In the genomic region with DNA sequence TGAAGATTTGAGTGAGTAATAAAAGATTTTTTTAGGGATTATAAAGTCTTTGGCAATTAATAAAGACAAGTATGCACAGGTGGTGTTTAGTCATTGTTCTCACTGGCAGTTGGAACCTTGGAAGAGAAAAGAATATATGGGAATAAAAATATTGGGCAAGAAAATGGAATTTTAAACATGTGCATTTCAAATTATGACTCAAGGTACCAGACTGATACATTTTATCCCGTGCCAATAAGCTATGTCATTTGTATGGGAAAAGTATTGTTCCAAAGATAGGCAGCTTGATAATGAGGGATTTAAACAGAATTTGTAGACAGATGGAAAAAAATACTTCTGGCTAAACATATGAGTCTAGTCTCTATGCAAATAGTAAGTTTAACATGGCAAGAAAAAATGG, we compare ENCODE assay signal across 15 cellular contexts.
A peak's percentile ranks its signal among the peaks of the same experiment; 100 is the strongest.
DNase-seq lines count a peak whose midpoint lies in the region; ATAC-seq and TF ChIP-seq lines count a peak whose summit lies in the region.
"Had no signal": no experiment of that assay in that cellular context is flagged by ENCODE, and none has a peak within 500 bp of the region (broad histone marks: within the 10 kb centered on the region; RNA-seq: fewer than 3 reads in every experiment).

No MANE protein-coding gene starts in this region.

- no peaks in the 10 kb centered on the region for H3F3A ChIP-seq in Loucy (ENCODE audit: low read depth)

- H2AFZ ChIP-seq in Loucy (ENCODE audit: low read length): peak overlapping the region; percentile 86
- H2AFZ ChIP-seq in osteoblast (ENCODE audit: low read length): no peak overlapping the region

- H3K27me3 Mint-ChIP-seq in activated CD4-positive, alpha-beta T cell treated with anti-CD3 and anti-CD28 coated beads, Interleukin-2, amount 10 ng/mL, durations not matched to agents 24 days and 14 days: no peaks in the 10 kb centered on the region

- H4K20me1 ChIP-seq in Loucy (ENCODE audit: insufficient read depth, low read length, poor library complexity, severe bottlenecking): no peaks in the 10 kb centered on the region
- H4K20me1 ChIP-seq in osteoblast (ENCODE audit: insufficient read depth, low read length): no peaks in the 10 kb centered on the region

- H3K27me3 ChIP-seq in Loucy (ENCODE audit: insufficient read depth, low read length, poor library complexity, severe bottlenecking): no peaks in the 10 kb centered on the region
- no peaks in the 10 kb centered on the region for H3K27me3 ChIP-seq in osteoblast (ENCODE audit: insufficient read depth, low read length)
- H3K27me3 ChIP-seq: SJSA1 had no signal

- H3K4me2 ChIP-seq in Loucy (ENCODE audit: low read depth, low read length, poor library complexity, severe bottlenecking) (peak overlapping the region; percentile 61), osteoblast (ENCODE audit: insufficient read depth, low read length) (peak overlapping the region; percentile 45)

- in situ Hi-C loops in astrocyte of the spinal cord (cut with HindIII; ENCODE audit: low sequenced_read_pairs): no loop called here

- no peak for ATAC-seq in GM18511 (IDR thresholded peaks at IDR 0.05; ENCODE audit: unreplicated experiment)

- H3K4me1 ChIP-seq in Loucy (ENCODE audit: insufficient read depth, low read length, poor library complexity, severe bottlenecking) (no peaks in the 10 kb centered on the region), osteoblast (ENCODE audit: insufficient read depth, low read length) (no peaks in the 10 kb centered on the region)
- H3K4me1 ChIP-seq: SJSA1 had no signal

- H3K4me3 ChIP-seq in Loucy (ENCODE audit: low read length, poor library complexity, severe bottlenecking): peak overlapping the region; percentile 60
- no peak overlapping the region for H3K4me3 ChIP-seq in astrocyte of the spinal cord (ENCODE audit: low read depth, low read length)
- no peak overlapping the region for H3K4me3 ChIP-seq in osteoblast (ENCODE audit: insufficient read depth, low read length)
- H3K4me3 ChIP-seq: SJSA1, thoracic aorta had no signal

- DNase-seq in activated CD4-positive, alpha-beta T cell treated with anti-CD3 and anti-CD28 coated beads, Interleukin-2, amount 10 ng/mL, durations not matched to agents 24 days and 14 days: no peak
- no peak for DNase-seq in activated CD4-positive, alpha-beta T cell treated with anti-CD3 and anti-CD28 coated beads, Interleukin-2, amount 50 U/mL, for 1 hour
- DNase-seq in astrocyte of the spinal cord (ENCODE audit: low read depth, low spot score): peak; percentile 15
- DNase-seq in osteoblast (ENCODE audit: insufficient read length, low spot score, missing footprints): no peak
- no peak for DNase-seq in SW 1271 (lab: John Stamatoyannopoulos, UW)
- DNase-seq in NCI-H2171 (lab: John Stamatoyannopoulos, UW): no peak
- DNase-seq: activated CD4-positive, alpha-beta T cell treated with anti-CD3 and anti-CD28 coated beads for 1 hour; hypothalamus; NCI-H1105; NCI-H524 treated with DMSO at 0.1 percent for 48 hours; retina had no signal

- TF ChIP-seq CTCF in Loucy (conservative IDR thresholded peaks at IDR 0.05; ENCODE audit: low read length): no peak
- TF ChIP-seq CTCF in astrocyte of the spinal cord (IDR thresholded peaks at IDR 0.05; ENCODE audit: low read depth, low read length): no peak
- TF ChIP-seq CTCF in osteoblast (IDR thresholded peaks at IDR 0.05; ENCODE audit: extremely low read depth, low read depth, low read length): no peak

- no peaks in the 10 kb centered on the region for H3K79me2 ChIP-seq in Loucy (ENCODE audit: insufficient read depth, low read length)
- no peaks in the 10 kb centered on the region for H3K79me2 ChIP-seq in osteoblast (ENCODE audit: insufficient read depth, low read length)

- H3K36me3 Mint-ChIP-seq in activated CD4-positive, alpha-beta T cell treated with anti-CD3 and anti-CD28 coated beads, Interleukin-2, amount 10 ng/mL, durations not matched to agents 24 days and 14 days (ENCODE audit: low read depth): no peaks in the 10 kb centered on the region

- H3K36me3 ChIP-seq in Loucy (ENCODE audit: insufficient read depth, low read length): no peaks in the 10 kb centered on the region
- no peaks in the 10 kb centered on the region for H3K36me3 ChIP-seq in osteoblast (ENCODE audit: insufficient read depth, low read length)
- H3K36me3 ChIP-seq: SJSA1, thoracic aorta had no signal

- intact Hi-C loops in activated CD4-positive, alpha-beta T cell treated with anti-CD3 and anti-CD28 coated beads, Interleukin-2, amount 10 ng/mL, durations not matched to agents 24 days and 14 days (cut with micrococcal nuclease): no loop called here

- H3K27ac Mint-ChIP-seq in activated CD4-positive, alpha-beta T cell treated with anti-CD3 and anti-CD28 coated beads, Interleukin-2, amount 10 ng/mL, durations not matched to agents 24 days and 14 days: no peak overlapping the region

- no peak overlapping the region for H3K9ac ChIP-seq in Loucy (ENCODE audit: low read depth, low read length, poor library complexity, severe bottlenecking)

- H3K9me3 ChIP-seq in Loucy (ENCODE audit: insufficient read depth, low read depth, low read length): no peaks in the 10 kb centered on the region
- H3K9me3 ChIP-seq in osteoblast (ENCODE audit: low read depth, low read length): no peaks in the 10 kb centered on the region
- H3K9me3 ChIP-seq: SJSA1, thoracic aorta had no signal

- H3K4me3 Mint-ChIP-seq in activated CD4-positive, alpha-beta T cell treated with anti-CD3 and anti-CD28 coated beads, Interleukin-2, amount 10 ng/mL, durations not matched to agents 24 days and 14 days: peak overlapping the region; percentile 71

- H3K9me3 Mint-ChIP-seq in activated CD4-positive, alpha-beta T cell treated with anti-CD3 and anti-CD28 coated beads, Interleukin-2, amount 10 ng/mL, durations not matched to agents 24 days and 14 days: peaks cover 12% of the 10 kb centered on the region

- H3K9me2 ChIP-seq in Loucy (replicated peaks; ENCODE audit: low read depth, low read length): no peaks in the 10 kb centered on the region

- H3K27ac ChIP-seq in osteoblast (ENCODE audit: low read depth, low read length): peak overlapping the region; percentile 9
- H3K27ac ChIP-seq: SJSA1, thoracic aorta had no signal

- peaks cover 11% of the 10 kb centered on the region for H3K4me1 Mint-ChIP-seq in activated CD4-positive, alpha-beta T cell treated with anti-CD3 and anti-CD28 coated beads, Interleukin-2, amount 10 ng/mL, durations not matched to agents 24 days and 14 days
